In the genomic region with DNA sequence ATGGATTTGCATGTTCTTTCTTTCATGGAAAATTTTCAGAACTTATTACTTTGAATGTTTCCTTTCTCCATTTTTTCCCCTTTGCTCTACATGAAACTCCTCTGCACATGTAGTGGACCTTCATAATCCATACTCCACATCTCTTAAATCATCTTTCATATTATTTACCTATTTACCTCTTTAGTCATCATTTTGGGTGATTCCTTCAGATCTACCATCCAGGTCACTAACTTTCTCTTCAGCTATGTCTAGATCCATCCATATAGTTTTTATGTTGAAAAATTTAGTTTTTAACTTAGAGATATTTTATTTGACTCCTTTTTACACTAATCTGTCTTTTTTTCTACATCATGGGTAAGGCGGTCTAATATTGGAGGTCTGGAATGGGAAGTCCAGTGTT, we compare ENCODE assay signal across 34 cellular contexts.
"Had no signal": no experiment of that assay in that cellular context is flagged by ENCODE, and none has a peak within 500 bp of the region (broad histone marks: within the 10 kb centered on the region; RNA-seq: fewer than 3 reads in every experiment).

No MANE protein-coding gene starts in this region.

- ATAC-seq: activated CD4-positive, alpha-beta T cell treated with anti-CD3 and anti-CD28 coated beads for 36 hours; activated CD4-positive, CD25-positive, alpha-beta regulatory T cell treated with anti-CD3 and anti-CD28 coated beads, Interleukin-2, amount 50 U/mL, for 24 hours; activated CD8-positive, alpha-beta T cell treated with anti-CD3 and anti-CD28 coated beads for 36 hours; activated naive CD4-positive, alpha-beta T cell treated with anti-CD3 and anti-CD28 coated beads, Interleukin-2, amount 50 U/mL, for 72 hours; activated T-cell treated with anti-CD3 and anti-CD28 coated beads, Interleukin-2, amount 50 U/mL, for 4 hours; activated T-cell treated with anti-CD3 and anti-CD28 coated beads, Interleukin-2, amount 50 U/mL, for 72 hours; activated T-helper 17 cell treated with anti-CD3 and anti-CD28 coated beads, Interleukin-2, amount 50 U/mL, for 72 hours; body of pancreas had no signal

- H3K27ac ChIP-seq: adrenal gland, body of pancreas, brain microvascular endothelial cell, breast epithelium, VCaP had no signal

- H3K4me3 ChIP-seq: adrenal gland, body of pancreas, breast epithelium had no signal

- H3K9me3 ChIP-seq: body of pancreas had no signal

- FAIRE-seq: colon, TTC549 had no signal

- H3K4me1 ChIP-seq: adrenal gland, body of pancreas, breast epithelium had no signal

- H3K27me3 ChIP-seq: adrenal gland, body of pancreas, brain microvascular endothelial cell, breast epithelium had no signal

- H3K36me3 ChIP-seq: adrenal gland, brain microvascular endothelial cell, breast epithelium had no signal

- DNase-seq: activated CD4-positive, alpha-beta memory T cell treated with anti-CD3 and anti-CD28 coated beads for 36 hours; activated CD4-positive, alpha-beta T cell treated with anti-CD3 and anti-CD28 coated beads for 1 hour; activated CD4-positive, alpha-beta T cell treated with anti-CD3 and anti-CD28 coated beads for 36 hours; activated CD4-positive, alpha-beta T cell treated with anti-CD3 and anti-CD28 coated beads, Interleukin-2, amount 10 ng/mL, durations not matched to agents 24 days and 14 days; activated CD4-positive, alpha-beta T cell treated with anti-CD3 and anti-CD28 coated beads, Interleukin-2, amount 50 U/mL, for 1 hour; activated CD4-positive, alpha-beta T cell treated with anti-CD3 and anti-CD28 coated beads, Interleukin-2, amount 50 U/mL, for 4 hours; activated CD4-positive, CD25-positive, alpha-beta regulatory T cell; activated CD8-positive, alpha-beta memory T cell treated with anti-CD3 and anti-CD28 coated beads, Interleukin-2, amount 50 U/mL, for 4 hours; activated CD8-positive, alpha-beta T cell treated with anti-CD3 and anti-CD28 coated beads for 36 hours; activated effector memory CD4-positive, alpha-beta T cell treated with anti-CD3 and anti-CD28 coated beads, Interleukin-2, amount 50 U/mL, for 16 hours; activated gamma-delta T cell treated with Interleukin-2 at 50 U/mL for 16 hours; activated naive CD4-positive, alpha-beta T cell; activated naive CD4-positive, alpha-beta T cell treated with anti-CD3 and anti-CD28 coated beads for 36 hours; activated naive CD4-positive, alpha-beta T cell treated with anti-CD3 and anti-CD28 coated beads, Interleukin-2, amount 50 U/mL, for 16 hours; activated naive CD8-positive, alpha-beta T cell treated with anti-CD3 and anti-CD28 coated beads for 36 hours; activated T-cell treated with anti-CD3 and anti-CD28 coated beads for 4 hours; activated T-cell treated with anti-CD3 and anti-CD28 coated beads, Interleukin-2, amount 50 U/mL, for 1 hour; activated T-cell treated with anti-CD3 and anti-CD28 coated beads, Interleukin-2, amount 50 U/mL, for 4 hours; activated T-cell treated with anti-CD3 and anti-CD28 coated beads, Interleukin-2, amount 50 U/mL, for 72 hours; adrenal gland; amniotic stem cell; aorta; body of pancreas; brain microvascular endothelial cell; central memory CD4-positive, alpha-beta T cell; T-helper 2 cell; T-helper 9 cell had no signal
